Comparison of ENCODE assay signal across 8 cellular contexts in the genomic region with DNA sequence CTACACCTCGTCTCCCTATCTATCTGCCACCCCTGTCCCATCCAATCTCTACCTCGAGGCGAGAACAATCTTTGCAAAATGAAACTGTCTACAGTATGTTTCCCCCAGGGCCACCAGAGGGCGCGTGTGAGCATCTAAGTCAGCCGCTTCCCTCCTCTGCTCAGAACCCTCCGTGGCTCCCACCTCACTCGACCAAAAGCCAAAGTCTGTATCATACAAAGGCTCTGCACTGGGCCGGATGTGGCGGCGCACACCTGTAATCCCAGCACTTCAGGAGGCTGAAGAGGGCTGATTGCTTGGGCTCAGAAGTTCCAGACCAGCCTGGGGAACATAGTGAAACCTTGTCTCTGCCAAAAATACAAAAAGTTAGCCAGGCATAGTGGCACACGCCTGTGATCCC. TPM values are rescaled to one million over a fixed set of nuclear protein-coding genes. Genes with fewer than 3 reads are reported as not detected.
A peak's percentile ranks its signal among the peaks of the same experiment; 100 is the strongest.
DNase-seq lines count a peak whose midpoint lies in the region; TF ChIP-seq lines count a peak whose summit lies in the region.
"Not testable (repeated sequence)": the region's sequence is repeated elsewhere in the genome, so short reads cannot be mapped to it uniquely, and the experiment has no call there.

No MANE protein-coding gene starts in this region.

- not testable (repeated sequence) for H3K4me2 ChIP-seq in neural cell (ENCODE audit: low read length)

- peak; percentile 79 for TF ChIP-seq CTCF in CD14-positive monocyte (IDR thresholded peaks at IDR 0.05)
- TF ChIP-seq CTCF in HFF-Myc (IDR thresholded peaks at IDR 0.05; ENCODE audit: low read depth, low read length, missing control alignments) = peak; percentile 69
- TF ChIP-seq CTCF in neural cell (IDR thresholded peaks at IDR 0.05; ENCODE audit: poor library complexity, severe bottlenecking) = peak; percentile 67

- H3K4me1 Mint-ChIP-seq in CD14-positive monocyte = peaks cover 10% of the 10 kb centered on the region

- H3K9me3 Mint-ChIP-seq in CD14-positive monocyte = not testable (repeated sequence)

- peak; percentile 67 for DNase-seq in CD14-positive monocyte (ENCODE audit: low spot score)
- DNase-seq in HFF-Myc (ENCODE audit: extremely low read depth, low read depth) = peak; percentile 11
- DNase-seq in NOMO-1 (lab: John Stamatoyannopoulos, UW; ENCODE audit: unreplicated experiment in 2 of 2) = peak; percentile 6 to 18
- DNase-seq in activated CD4-positive, alpha-beta T cell treated with anti-CD3 and anti-CD28 coated beads for 1 hour = peak; percentile 67
- DNase-seq in amniotic epithelial cell (ENCODE audit: low read depth) = peak; percentile 26
- peak; percentile 44 for DNase-seq in germinal center (ENCODE audit: low spot score)
- DNase-seq in stimulated activated CD8-positive, alpha-beta memory T cell treated with anti-CD3 and anti-CD28 coated beads, Interleukin-2, amount 100 ng/mL, for 48 hours (ENCODE audit: low read depth in 2 of 2) = peak; percentile 65 to 71

- not testable (repeated sequence) for H3K27ac ChIP-seq in neural cell (ENCODE audit: low read length)

- H3K36me3 ChIP-seq in neural cell (ENCODE audit: insufficient read depth, low read length) = not testable (repeated sequence)

- H3K27me3 ChIP-seq in neural cell (ENCODE audit: insufficient read depth, low read depth, low read length) = not testable (repeated sequence)

- not testable (repeated sequence) for H3K9me3 ChIP-seq in neural cell (ENCODE audit: low read length)

- TF ChIP-seq EP300 in neural cell (conservative IDR thresholded peaks at IDR 0.05; ENCODE audit: poor library complexity, severe bottlenecking) = not testable (repeated sequence)

- peak; percentile 49 for TF ChIP-seq RAD21 in neural cell (conservative IDR thresholded peaks at IDR 0.05)

- H3K36me3 Mint-ChIP-seq in CD14-positive monocyte = not testable (repeated sequence)

- H3F3A ChIP-seq in neural cell (ENCODE audit: insufficient read depth, low read length, poor library complexity, severe bottlenecking) = not testable (repeated sequence)

- not testable (repeated sequence) for H2AFZ ChIP-seq in neural cell (ENCODE audit: low read depth, low read length)

- not testable (repeated sequence) for H3K27me3 Mint-ChIP-seq in CD14-positive monocyte (ENCODE audit: low read depth in 3 of 3)

- not testable (repeated sequence) for H3K9ac ChIP-seq in neural cell (ENCODE audit: low read length)

- intact Hi-C loops in CD14-positive monocyte (cut with micrococcal nuclease) = loop anchor here (2.0 to 10.0 kb wide), 3 partner anchors 151 to 279 kb away; a partner anchor contains a TSS

- H3K9me2 ChIP-seq in neural cell (ENCODE audit: insufficient read depth, low read length) = not testable (repeated sequence)

- H3K79me2 ChIP-seq in neural cell (replicated peaks; ENCODE audit: insufficient read depth, low read length) = peaks cover 11% of the 10 kb centered on the region

- H3K27ac Mint-ChIP-seq in CD14-positive monocyte = peak overlapping the region in 1 of 7 donors; percentile 64

- not testable (repeated sequence) for H3K4me3 ChIP-seq in HFF-Myc (replicated peaks; ENCODE audit: low read depth, low read length); neural cell (ENCODE audit: low read length)

- H4K20me1 ChIP-seq in neural cell (ENCODE audit: insufficient read depth) = peaks cover 20% of the 10 kb centered on the region

- H3K4me3 Mint-ChIP-seq in CD14-positive monocyte = peak overlapping the region; percentile 64 to 76

TF ChIP-seq in neural cell, 6 proteins besides CTCF, POLR2A, EP300 and RAD21:
- TF ChIP-seq SMC3 (conservative IDR thresholded peaks at IDR 0.05; ENCODE audit: poor library complexity) = peak; percentile 73

RNA-seq across cellular contexts. Expression of a gene that starts 9.9 kb away (rescaled TPM):
- not detected for polyA plus RNA-seq in CD14-positive monocyte
- 22.2 and 28.5 TPM in 2 replicates for polyA plus RNA-seq in neural cell
- polyA minus RNA-seq in neural cell = 90.3 and 92.8 TPM in 2 replicates

RNA-seq across cellular contexts. Expression of a gene that starts 59.7 kb away (rescaled TPM):
- polyA plus RNA-seq in CD14-positive monocyte = 10 to 100 TPM in 1 of 2 donors, 1 to 10 TPM in 1; 9.2 to 13.4 TPM
- 0.32 and 0.34 TPM in 2 replicates for polyA plus RNA-seq in neural cell
- not detected in 2 replicates for polyA minus RNA-seq in neural cell

Comparison
In these comparisons a context has a peak if more than half of its experiments do, and no peak if none do; other contexts are left out.
1. DNase-seq: peak in every context shown above with its lines; median percentile 68 in stimulated activated CD8-positive, alpha-beta memory T cell treated with anti-CD3 and anti-CD28 coated beads, Interleukin-2, amount 100 ng/mL, for 48 hours; 67 in CD14-positive monocyte; 67 in activated CD4-positive, alpha-beta T cell treated with anti-CD3 and anti-CD28 coated beads for 1 hour; 44 in germinal center; 26 in amniotic epithelial cell; 12 in NOMO-1; 11 in HFF-Myc.
2. RNA of a gene that starts 9.9 kb away (polyA plus RNA-seq): 22.2 to 28.5 TPM in neural cell; not detected in CD14-positive monocyte; every median in the first group is over 10 times any median in the second.
3. Peak in every context shown above with its lines, with median percentiles within 50 percentile points of each other: CTCF ChIP-seq.